24 cellular contexts compared by ENCODE assay signal in the genomic region with DNA sequence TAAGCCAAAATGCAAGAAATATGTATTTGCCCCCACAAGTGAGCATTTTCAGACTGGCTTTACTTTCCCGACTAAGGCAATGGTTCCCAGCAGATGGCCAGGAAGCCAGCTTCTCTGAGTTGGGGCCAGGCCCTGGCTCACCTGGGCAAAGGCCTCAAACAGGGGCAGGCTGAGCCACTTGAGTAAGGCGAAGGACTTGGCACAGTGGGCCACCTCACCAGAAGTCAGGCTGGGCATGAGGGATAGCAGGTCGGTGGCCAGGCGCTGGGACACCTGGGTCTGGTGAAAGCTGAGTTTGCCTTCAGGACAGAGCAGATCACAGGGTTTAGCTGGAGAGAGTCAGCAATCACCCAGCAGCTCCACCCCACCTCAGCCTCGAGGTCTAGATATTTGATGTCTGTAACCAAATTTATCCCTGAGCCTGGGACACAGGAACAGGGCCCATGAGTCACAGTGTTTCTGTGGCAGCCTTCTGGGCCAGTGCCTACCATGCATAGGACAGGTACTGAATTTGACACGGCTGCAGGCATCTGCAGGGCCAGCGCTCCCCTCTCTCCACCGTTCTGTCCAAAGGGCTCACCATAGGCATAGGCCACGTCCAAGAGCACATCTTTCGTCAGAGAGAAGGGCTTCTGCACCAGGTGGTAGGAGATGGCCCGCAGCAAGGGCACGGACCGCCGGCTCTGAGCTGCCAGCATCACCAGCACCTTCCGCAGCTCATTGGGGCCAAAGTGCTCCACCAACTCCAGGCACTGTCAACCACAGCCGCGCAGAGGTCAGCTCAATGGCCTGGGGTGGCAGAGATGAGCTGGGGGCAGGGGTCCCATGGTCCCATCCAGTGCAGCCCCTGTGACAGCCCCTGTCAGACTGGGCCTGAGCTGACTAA. TPM values are rescaled to one million over a fixed set of nuclear protein-coding genes. Genes with fewer than 3 reads are reported as not detected.
DNase-seq lines count a peak whose midpoint lies in the region; ATAC-seq, FAIRE-seq and TF ChIP-seq lines count a peak whose summit lies in the region.
"Had no signal": no experiment of that assay in that cellular context is flagged by ENCODE, and none has a peak within 500 bp of the region (broad histone marks: within the 10 kb centered on the region; RNA-seq: fewer than 3 reads in every experiment).

No MANE protein-coding gene starts in this region.

- H3K27ac Mint-ChIP-seq in stimulated activated memory B cell treated with anti-CD40 and anti-IgM and Interleukin-4, amounts not matched to agents 10 μg/mL and 1 μg/mL and 100 μg/mL, for 72 hours = no peak overlapping the region

- TF ChIP-seq EP300 in HepG2 (IDR thresholded peaks at IDR 0.05; ENCODE audit: low read depth in 2 of 2, low read length in 2 of 2) (no peak), HepG2 (CRISPR knock-in tag; IDR thresholded peaks at IDR 0.05; ENCODE audit: borderline replicate concordance) (no peak)

- no peak for FAIRE-seq in HepG2 (lab: Jason Lieb, UNC)

- intact Hi-C loops in HepG2 (cut with micrococcal nuclease; ENCODE audit: unreplicated experiment) = no loop called here
- intact Hi-C loops in right lobe of liver (cut with DNase I) = no loop called here
- intact Hi-C loops in upper lobe of right lung (cut with DNase I) = no loop called here

- peaks cover 36% of the 10 kb centered on the region for H3K36me3 Mint-ChIP-seq in stimulated activated memory B cell treated with anti-CD40 and anti-IgM and Interleukin-4, amounts not matched to agents 10 μg/mL and 1 μg/mL and 100 μg/mL, for 72 hours

- no peaks in the 10 kb centered on the region for H3K9me3 ChIP-seq in HepG2 (ENCODE audit: low read length)
- H3K9me3 ChIP-seq in right lobe of liver = no peaks in the 10 kb centered on the region
- no peaks in the 10 kb centered on the region for H3K9me3 ChIP-seq in upper lobe of right lung
- H3K9me3 ChIP-seq: BE2C, Caco-2 had no signal

- no TSS peak for BruUV-seq in HepG2 (replicated peaks; lab: Mats Ljungman, UMichigan)

- no peak for ATAC-seq in HepG2
- ATAC-seq in right lobe of liver = no peak
- no peak for ATAC-seq in upper lobe of right lung
- ATAC-seq in GM18907 (IDR thresholded peaks at IDR 0.05; ENCODE audit: unreplicated experiment) = no peak
- ATAC-seq in stimulated activated memory B cell treated with anti-CD40 and anti-IgM and Interleukin-4, amounts not matched to agents 10 μg/mL and 1 μg/mL and 100 μg/mL, for 72 hours = no peak
- ATAC-seq: HCT116 had no signal

- 100% methylated on average over 6 of the region's 17 CpGs for WGBS in HepG2 (ENCODE audit: low lambda C conversion rate)
- no CpG with 5 or more reads among the region's 17 CpGs for WGBS in right lobe of liver (ENCODE audit: insufficient coverage, low coverage, low lambda C conversion rate, missing lambda C conversion rate)

- CTCF ChIA-PET in HepG2 (lab: Yijun Ruan, JAX; ENCODE audit: low intra/inter-chr PET ratio, low total read pairs) = no interaction called here

- peaks cover 28% of the 10 kb centered on the region for H3K4me1 ChIP-seq in HepG2 (ENCODE audit: insufficient read depth, low read length)
- H3K4me1 ChIP-seq in right lobe of liver = peaks cover 0 to 12% (median 0%) of the 10 kb centered on the region in 4 donors
- H3K4me1 ChIP-seq in upper lobe of right lung = peaks cover 20% of the 10 kb centered on the region
- H3K4me1 ChIP-seq: BE2C, Caco-2 had no signal

- H3K9ac ChIP-seq in HepG2 (ENCODE audit: insufficient read depth, low read depth, low read length) = no peak overlapping the region

- peaks cover 19% of the 10 kb centered on the region for H3K4me1 Mint-ChIP-seq in stimulated activated memory B cell treated with anti-CD40 and anti-IgM and Interleukin-4, amounts not matched to agents 10 μg/mL and 1 μg/mL and 100 μg/mL, for 72 hours

- no peak overlapping the region for H2AFZ ChIP-seq in HepG2 (ENCODE audit: low read length)
- H2AFZ ChIP-seq: PC-9 had no signal

- no peak for TF ChIP-seq POLR2A in HepG2 (IDR thresholded peaks at IDR 0.05; ENCODE audit: insufficient read depth in 1 of 2, low read depth in 2 of 2, low read length in 2 of 2)
- no peak for TF ChIP-seq POLR2A in right lobe of liver (IDR thresholded peaks at IDR 0.05)

- H3K79me2 ChIP-seq in HepG2 (ENCODE audit: insufficient read depth, low read length) = peaks cover 33% of the 10 kb centered on the region

- DNase-seq in activated CD8-positive, alpha-beta memory T cell treated with anti-CD3 and anti-CD28 coated beads for 24 hours = peak; percentile 54
- DNase-seq in activated CD8-positive, alpha-beta memory T cell treated with anti-CD3 and anti-CD28 coated beads, Interleukin-2, amount 50 U/mL, for 48 hours = no peak
- DNase-seq in HepG2 (ENCODE audit: low spot score) (no peak), right lobe of liver (no peak), mesenteric fat pad (ENCODE audit: low spot score) (peak; percentile 86), upper lobe of right lung (peak; percentile 63)
- DNase-seq: BE2C; Caco-2; CD4-positive, CD25-positive, alpha-beta regulatory T cell; GF-D8; GOT3; MM.1S; NCI-H1092; NCI-H1436 treated with DMSO at 0.1 percent for 48 hours; NCI-H2029 treated with DMSO at 0.1 percent for 48 hours; NCI-H2171; NCI-H526; PC-9 had no signal

- no peak overlapping the region for H3K4me2 ChIP-seq in HepG2 (ENCODE audit: low read depth, low read length)
- H3K4me2 ChIP-seq: PC-9 had no signal

- no peak overlapping the region for H3K4me3 Mint-ChIP-seq in stimulated activated memory B cell treated with anti-CD40 and anti-IgM and Interleukin-4, amounts not matched to agents 10 μg/mL and 1 μg/mL and 100 μg/mL, for 72 hours
- H3K4me3 Mint-ChIP-seq: CD4-positive, CD25-positive, alpha-beta regulatory T cell had no signal

- POLR2A ChIA-PET in HepG2 (lab: Yijun Ruan, JAX) = interaction anchor here (0.7 kb wide), 1 partner anchor 12 kb away, joined by 3 read pairs; no protein-coding TSS in a partner anchor

- no peaks in the 10 kb centered on the region for H3K27me3 ChIP-seq in HepG2 (ENCODE audit: control insufficient read depth in 1 of 2, insufficient read depth in 2 of 2, low read length in 2 of 2)
- no peaks in the 10 kb centered on the region for H3K27me3 ChIP-seq in right lobe of liver
- no peaks in the 10 kb centered on the region for H3K27me3 ChIP-seq in upper lobe of right lung
- H3K27me3 ChIP-seq: BE2C had no signal

- no peaks in the 10 kb centered on the region for H3K9me3 Mint-ChIP-seq in stimulated activated memory B cell treated with anti-CD40 and anti-IgM and Interleukin-4, amounts not matched to agents 10 μg/mL and 1 μg/mL and 100 μg/mL, for 72 hours
- H3K9me3 Mint-ChIP-seq: CD4-positive, CD25-positive, alpha-beta regulatory T cell had no signal

- H4K20me1 ChIP-seq in HepG2 (ENCODE audit: insufficient read depth, low read length) = peaks cover 22% of the 10 kb centered on the region

- H3K4me3 ChIP-seq in HepG2 (replicated peaks in 1 of 3; ENCODE audit: insufficient read depth in 1 of 3, low read depth in 2 of 3, low read length in 3 of 3) (no peak overlapping the region), right lobe of liver (no peak overlapping the region), upper lobe of right lung (no peak overlapping the region)
- H3K4me3 ChIP-seq: PC-9 had no signal

- TF ChIP-seq CTCF in HepG2 (CRISPR knock-in tag; IDR thresholded peaks at IDR 0.05) (no peak), right lobe of liver (IDR thresholded peaks at IDR 0.05) (no peak), upper lobe of right lung (IDR thresholded peaks at IDR 0.05) (no peak)

- no peak for TF ChIP-seq RAD21 in HepG2 (CRISPR knock-in tag; IDR thresholded peaks at IDR 0.05)

- H3K27me3 Mint-ChIP-seq in stimulated activated memory B cell treated with anti-CD40 and anti-IgM and Interleukin-4, amounts not matched to agents 10 μg/mL and 1 μg/mL and 100 μg/mL, for 72 hours = no peaks in the 10 kb centered on the region
- H3K27me3 Mint-ChIP-seq: CD4-positive, CD25-positive, alpha-beta regulatory T cell had no signal

- H3K27ac ChIP-seq in HepG2 (ENCODE audit: extremely low read length, insufficient read depth, low read length) (no peak overlapping the region), right lobe of liver (no peak overlapping the region), upper lobe of right lung (no peak overlapping the region)
- H3K27ac ChIP-seq: PC-9, RWPE1 had no signal

- H3K36me3 ChIP-seq in HepG2 (replicated peaks in 1 of 2; ENCODE audit: control insufficient read depth in 1 of 2, insufficient read depth in 2 of 2, low read length in 2 of 2) (peaks cover 64 to 99% of the 10 kb centered on the region in 2 experiments), right lobe of liver (peaks cover 16 to 100% (median 64%) of the 10 kb centered on the region in 4 donors), upper lobe of right lung (peaks cover 98% of the 10 kb centered on the region)

- in situ Hi-C loops in HepG2 (cut with HindIII; ENCODE audit: extremely low pct_ligation_motif_present, low pct_unique_long_range_greater_than_20kb) = no loop called here

RNA-seq across cellular contexts. Expression of gene TBRG4, which starts 7.3 kb away (rescaled TPM):
- total RNA-seq in HepG2 (2016; rRNA removed; fragmentation: Illumina TruSeq; extraction: Trizol) (87.8 and 90.3 TPM in 2 replicates), right lobe of liver (10 to 100 TPM; 33.0 to 57.1 (median 41.7) TPM), mesenteric fat pad (49.8 TPM), upper lobe of right lung (59.4 TPM)
- total RNA-seq in HepG2 (2016; cell fraction: cytosol; rRNA removed; fragmentation: Illumina TruSeq; extraction: Trizol; ENCODE audit: low read depth) = 33.6 and 34.9 TPM in 2 replicates
- 87.0 and 89.8 TPM in 2 replicates for total RNA-seq in HepG2 (2016; cell fraction: insoluble cytoplasmic fraction; rRNA removed; fragmentation: Illumina TruSeq; extraction: Trizol)
- 33.7 and 38.0 TPM in 2 replicates for total RNA-seq in HepG2 (2016; cell fraction: membrane; rRNA removed; fragmentation: Illumina TruSeq; extraction: Trizol)
- 82.0 and 84.8 TPM in 2 replicates for total RNA-seq in HepG2 (2016; cell fraction: nucleus; rRNA removed; fragmentation: Illumina TruSeq; extraction: Trizol)
- 107 and 122 TPM in 2 replicates for polyA plus RNA-seq in HepG2 (2011; rRNA removed)
- 79.2 and 104 TPM in 2 replicates for polyA plus RNA-seq in HepG2 (2011; cell fraction: cytosol; rRNA removed)
- 370 and 388 TPM in 2 replicates for polyA plus RNA-seq in HepG2 (2011; cell fraction: nucleus; rRNA removed)
- polyA plus RNA-seq in HepG2 (2012) = 54.3 and 62.8 TPM in 2 replicates
- 11.2 and 11.7 TPM in 2 replicates for polyA plus RNA-seq in HepG2 (2016; cell fraction: cytosol; fragmentation: Illumina TruSeq; extraction: Trizol; ENCODE audit: low read depth)
- polyA plus RNA-seq in HepG2 (2016; cell fraction: insoluble cytoplasmic fraction; fragmentation: Illumina TruSeq; extraction: Trizol; ENCODE audit: low read depth) = 71.7 and 72.0 TPM in 2 replicates
- 17.4 and 18.6 TPM in 2 replicates for polyA plus RNA-seq in HepG2 (2016; cell fraction: membrane; fragmentation: Illumina TruSeq; extraction: Trizol; ENCODE audit: low read depth)
- polyA plus RNA-seq in HepG2 (2016; cell fraction: nucleus; fragmentation: Illumina TruSeq; extraction: Trizol; ENCODE audit: insufficient read depth, low read depth) = 105 and 123 TPM in 2 replicates
- 224 and 418 TPM in 2 replicates for polyA minus RNA-seq in HepG2 (2011; rRNA and poly(A)+ RNA removed; ENCODE audit: low replicate concordance)
- polyA minus RNA-seq in HepG2 (2011; cell fraction: cytosol; rRNA and poly(A)+ RNA removed) = 56.5 and 63.0 TPM in 2 replicates
- polyA minus RNA-seq in HepG2 (2011; cell fraction: nucleus; rRNA and poly(A)+ RNA removed) = 193 and 254 TPM in 2 replicates

RNA-seq across cellular contexts. Expression of gene NACAD, which starts 15.4 kb away (rescaled TPM):
- total RNA-seq in HepG2 (2016; rRNA removed; fragmentation: Illumina TruSeq; extraction: Trizol) = 0.08 TPM in 1 of 2 replicates, not detected in the other
- total RNA-seq in HepG2 (2016; cell fraction: cytosol; rRNA removed; fragmentation: Illumina TruSeq; extraction: Trizol; ENCODE audit: low read depth) = not detected in 2 replicates
- 0.02 and 0.07 TPM in 2 replicates for total RNA-seq in HepG2 (2016; cell fraction: insoluble cytoplasmic fraction; rRNA removed; fragmentation: Illumina TruSeq; extraction: Trizol)
- total RNA-seq in HepG2 (2016; cell fraction: membrane; rRNA removed; fragmentation: Illumina TruSeq; extraction: Trizol) = not detected in 2 replicates
- total RNA-seq in HepG2 (2016; cell fraction: nucleus; rRNA removed; fragmentation: Illumina TruSeq; extraction: Trizol) = not detected in 2 replicates
- polyA plus RNA-seq in HepG2 (2011; rRNA removed) = 0.04 and 0.07 TPM in 2 replicates
- polyA plus RNA-seq in HepG2 (2011; cell fraction: cytosol; rRNA removed) = 0.04 and 0.06 TPM in 2 replicates
- polyA plus RNA-seq in HepG2 (2011; cell fraction: nucleus; rRNA removed) = 0.45 and 0.54 TPM in 2 replicates
- 0.54 and 0.63 TPM in 2 replicates for polyA plus RNA-seq in HepG2 (2012)
- polyA plus RNA-seq in HepG2 (2016; cell fraction: cytosol; fragmentation: Illumina TruSeq; extraction: Trizol; ENCODE audit: low read depth) = not detected in 2 replicates
- 0.08 TPM in 1 of 2 replicates, not detected in the other for polyA plus RNA-seq in HepG2 (2016; cell fraction: insoluble cytoplasmic fraction; fragmentation: Illumina TruSeq; extraction: Trizol; ENCODE audit: low read depth)
- not detected in 2 replicates for polyA plus RNA-seq in HepG2 (2016; cell fraction: membrane; fragmentation: Illumina TruSeq; extraction: Trizol; ENCODE audit: low read depth)
- polyA plus RNA-seq in HepG2 (2016; cell fraction: nucleus; fragmentation: Illumina TruSeq; extraction: Trizol; ENCODE audit: insufficient read depth, low read depth) = 0.15 and 0.89 TPM in 2 replicates
- polyA minus RNA-seq in HepG2 (2011; rRNA and poly(A)+ RNA removed; ENCODE audit: low replicate concordance) = 0.05 TPM in 1 of 2 replicates, not detected in the other
- 0.09 and 0.20 TPM in 2 replicates for polyA minus RNA-seq in HepG2 (2011; cell fraction: cytosol; rRNA and poly(A)+ RNA removed)
- 0.13 and 0.25 TPM in 2 replicates for polyA minus RNA-seq in HepG2 (2011; cell fraction: nucleus; rRNA and poly(A)+ RNA removed)
- under 1 TPM in 5 of 6 experiments, not detected in 1; 0.09 to 0.42 (median 0.12) TPM for total RNA-seq in right lobe of liver
- total RNA-seq in mesenteric fat pad = 6.2 TPM
- 2.3 TPM for total RNA-seq in upper lobe of right lung
- polyA plus RNA-seq: CD4-positive, CD25-positive, alpha-beta regulatory T cell had no signal

RNA-seq across cellular contexts. Expression of gene RAMP3, which starts 53.4 kb away (rescaled TPM):
- total RNA-seq in HepG2 (2016; rRNA removed; fragmentation: Illumina TruSeq; extraction: Trizol) = not detected in 2 replicates
- not detected in 2 replicates for total RNA-seq in HepG2 (2016; cell fraction: cytosol; rRNA removed; fragmentation: Illumina TruSeq; extraction: Trizol; ENCODE audit: low read depth)
- not detected in 2 replicates for total RNA-seq in HepG2 (2016; cell fraction: insoluble cytoplasmic fraction; rRNA removed; fragmentation: Illumina TruSeq; extraction: Trizol)
- total RNA-seq in HepG2 (2016; cell fraction: membrane; rRNA removed; fragmentation: Illumina TruSeq; extraction: Trizol) = not detected in 2 replicates
- total RNA-seq in HepG2 (2016; cell fraction: nucleus; rRNA removed; fragmentation: Illumina TruSeq; extraction: Trizol) = not detected in 2 replicates
- polyA plus RNA-seq in HepG2 (2011; rRNA removed) = not detected in 2 replicates
- polyA plus RNA-seq in HepG2 (2011; cell fraction: cytosol; rRNA removed) = not detected in 2 replicates
- polyA plus RNA-seq in HepG2 (2011; cell fraction: nucleus; rRNA removed) = not detected in 2 replicates
- not detected in 2 replicates for polyA plus RNA-seq in HepG2 (2012)
- not detected in 2 replicates for polyA plus RNA-seq in HepG2 (2016; cell fraction: cytosol; fragmentation: Illumina TruSeq; extraction: Trizol; ENCODE audit: low read depth)
- not detected in 2 replicates for polyA plus RNA-seq in HepG2 (2016; cell fraction: insoluble cytoplasmic fraction; fragmentation: Illumina TruSeq; extraction: Trizol; ENCODE audit: low read depth)
- not detected in 2 replicates for polyA plus RNA-seq in HepG2 (2016; cell fraction: membrane; fragmentation: Illumina TruSeq; extraction: Trizol; ENCODE audit: low read depth)
- polyA plus RNA-seq in HepG2 (2016; cell fraction: nucleus; fragmentation: Illumina TruSeq; extraction: Trizol; ENCODE audit: insufficient read depth, low read depth) = not detected in 2 replicates
- not detected in 2 replicates for polyA minus RNA-seq in HepG2 (2011; rRNA and poly(A)+ RNA removed; ENCODE audit: low replicate concordance)
- not detected in 2 replicates for polyA minus RNA-seq in HepG2 (2011; cell fraction: cytosol; rRNA and poly(A)+ RNA removed)
- polyA minus RNA-seq in HepG2 (2011; cell fraction: nucleus; rRNA and poly(A)+ RNA removed) = not detected in 2 replicates
- total RNA-seq in right lobe of liver = 10 to 100 TPM in 4 of 6 experiments, 1 to 10 TPM in 2; 3.6 to 25.9 (median 23.4) TPM
- 49.2 TPM for total RNA-seq in mesenteric fat pad
- 255 TPM for total RNA-seq in upper lobe of right lung
- total RNA-seq: A172; Caco-2; CD4-positive, CD25-positive, alpha-beta regulatory T cell; LHCN-M2; PC-9 had no signal
- polyA plus RNA-seq: CD4-positive, CD25-positive, alpha-beta regulatory T cell had no signal

Comparison
In these comparisons a context has a peak if more than half of its experiments do, and no peak if none do; other contexts are left out.
1. DNase-seq: peak in activated CD8-positive, alpha-beta memory T cell treated with anti-CD3 and anti-CD28 coated beads for 24 hours (single experiment), mesenteric fat pad (single experiment) and upper lobe of right lung (single experiment); none in activated CD8-positive, alpha-beta memory T cell treated with anti-CD3 and anti-CD28 coated beads, Interleukin-2, amount 50 U/mL, for 48 hours (single experiment), HepG2 (single experiment) and right lobe of liver (0 of 3).
2. RNA of gene RAMP3, which starts 53.4 kb away (total RNA-seq): 255 TPM in upper lobe of right lung (single experiment), 49.2 TPM in mesenteric fat pad (single experiment) and 3.6 to 25.9 TPM in right lobe of liver; not detected in HepG2; every median in the first group is over 4 times any median in the second.